18 cellular contexts compared by ENCODE assay signal in genomic region chr5:79727722-79728355, GRCh38. TPM values are rescaled to one million over a fixed set of nuclear protein-coding genes. Genes with fewer than 3 reads are reported as not detected.
DNase-seq lines count a peak whose midpoint lies in the region; ATAC-seq and TF ChIP-seq lines count a peak whose summit lies in the region.
"Had no signal": no experiment of that assay in that cellular context is flagged by ENCODE, and none has a peak within 500 bp of the region (broad histone marks: within the 10 kb centered on the region; RNA-seq: fewer than 3 reads in every experiment).

No MANE protein-coding gene starts in this region.

- H3K27me3 ChIP-seq in mammary epithelial cell (ENCODE audit: insufficient read depth, low read length) = no peaks in the 10 kb centered on the region
- H3K27me3 ChIP-seq: SJCRH30 had no signal

- H3K4me1 Mint-ChIP-seq in MCF 10A (ENCODE audit: insufficient read depth, unreplicated experiment) = no peaks in the 10 kb centered on the region

- H3K9me3 ChIP-seq in mammary epithelial cell (replicated peaks; ENCODE audit: insufficient read depth, low read length) = no peaks in the 10 kb centered on the region
- H3K9me3 ChIP-seq: SJCRH30 had no signal

- H3K4me3 Mint-ChIP-seq in MCF 10A (ENCODE audit: unreplicated experiment) = no peak overlapping the region

- TF ChIP-seq CTCF in mammary epithelial cell (conservative IDR thresholded peaks at IDR 0.05 in 1 of 2, IDR thresholded peaks at IDR 0.05 in 1 of 2; ENCODE audit: extremely low read depth in 1 of 2, insufficient read depth in 1 of 2, low read depth in 1 of 2, low read length in 2 of 2) (no peak), MCF 10A (IDR thresholded peaks at IDR 0.05; ENCODE audit: unreplicated experiment) (no peak), fibroblast of pulmonary artery (IDR thresholded peaks at IDR 0.05; ENCODE audit: low read length, missing control alignments) (no peak)

- no peaks in the 10 kb centered on the region for H4K20me1 ChIP-seq in mammary epithelial cell (ENCODE audit: insufficient read depth, low read length)

- DNase-seq in mammary epithelial cell (peak; percentile 65), MCF 10A (ENCODE audit: unreplicated experiment) (no peak), fibroblast of pulmonary artery (ENCODE audit: low read depth) (peak; percentile 13), left ventricle myocardium superior (peak; percentile 69), T-helper 1 cell (no peak), NCI-H226 (no peak)
- DNase-seq: 8988T, NCI-H1092, NCI-H1694, NCI-H2107, NCI-H446, NCI-H82, SJCRH30 had no signal

- H3K36me3 ChIP-seq in mammary epithelial cell (ENCODE audit: insufficient read depth, low read length) = no peaks in the 10 kb centered on the region
- H3K36me3 ChIP-seq: SJCRH30 had no signal

- no TSS peak for BruUV-seq in mammary epithelial cell (replicated peaks; lab: Mats Ljungman, UMichigan)
- no TSS peak for BruUV-seq in MCF 10A (replicated peaks; lab: Mats Ljungman, UMichigan)

- peak overlapping the region; percentile 37 for H3K27ac ChIP-seq in mammary epithelial cell (ENCODE audit: insufficient read depth, low read depth, low read length)
- H3K27ac ChIP-seq: C4-2B, HL-60, SJCRH30 had no signal

- no peak overlapping the region for H3K9ac ChIP-seq in mammary epithelial cell (ENCODE audit: insufficient read depth, low read length)

- H3K4me2 ChIP-seq in mammary epithelial cell (ENCODE audit: insufficient read depth, low read depth, low read length) = peak overlapping the region; percentile 29

- dilution Hi-C loops in mammary epithelial cell (cut with HindIII; ENCODE audit: low sequenced_read_pairs) = no loop called here

- H3K79me2 ChIP-seq in mammary epithelial cell (ENCODE audit: insufficient read depth, low read length) = no peaks in the 10 kb centered on the region

- H3K36me3 Mint-ChIP-seq in MCF 10A (ENCODE audit: insufficient read depth, unreplicated experiment) = no peaks in the 10 kb centered on the region

- WGBS in mammary epithelial cell (ENCODE audit: low coverage, missing lambda C conversion rate) = 80% methylated on average over 9 of the region's 9 CpGs

- H3K4me1 ChIP-seq in mammary epithelial cell (ENCODE audit: insufficient read depth, low read length) = peaks cover 9% of the 10 kb centered on the region
- H3K4me1 ChIP-seq: SJCRH30 had no signal

- peak overlapping the region; percentile 11 for H2AFZ ChIP-seq in mammary epithelial cell (ENCODE audit: low read depth, low read length)

- CTCF ChIA-PET in mammary epithelial cell (lab: Charles Lee; ENCODE audit: low non-redundant PET) (interaction anchor here (0.6 kb wide), 1 partner anchor 674 kb away, joined by 4 read pairs; no protein-coding TSS in a partner anchor), MCF 10A (lab: Yijun Ruan, JAX) (interaction anchor here (0.7 kb wide), 1 partner anchor 9 kb away, joined by 3 read pairs; no protein-coding TSS in a partner anchor)

- ATAC-seq in left ventricle myocardium superior (peak; percentile 91), HG03135 (IDR thresholded peaks at IDR 0.05; ENCODE audit: unreplicated experiment) (no peak), HG02588 (IDR thresholded peaks at IDR 0.05; ENCODE audit: unreplicated experiment) (no peak)
- ATAC-seq: GM12878 had no signal

- in situ Hi-C loops in mammary epithelial cell (cut with MboI; ENCODE audit: low sequenced_read_pairs in 2 of 2) = no loop called here

- intact Hi-C loops in mammary epithelial cell (cut with micrococcal nuclease) (no loop called here), MCF 10A (cut with micrococcal nuclease) (no loop called here), left ventricle myocardium superior (cut with micrococcal nuclease) (no loop called here)

- H3K4me3 ChIP-seq in mammary epithelial cell (replicated peaks in 1 of 3; ENCODE audit: insufficient read depth in 1 of 3, low read depth in 2 of 3, low read length in 3 of 3) = no peak overlapping the region
- H3K4me3 ChIP-seq in fibroblast of pulmonary artery (replicated peaks; ENCODE audit: low read depth, low read length) = no peak overlapping the region
- H3K4me3 ChIP-seq: GM12878, SJCRH30 had no signal

- POLR2A ChIA-PET in MCF 10A (lab: Yijun Ruan, JAX) = interaction anchor here (0.9 kb wide), 1 partner anchor 11 kb away, joined by 3 read pairs; no protein-coding TSS in a partner anchor

- no peaks in the 10 kb centered on the region for H3K9me3 Mint-ChIP-seq in MCF 10A (ENCODE audit: unreplicated experiment)

- peaks cover 59% of the 10 kb centered on the region for H3K27me3 Mint-ChIP-seq in MCF 10A (ENCODE audit: insufficient read depth, unreplicated experiment)

- H3K27ac Mint-ChIP-seq in MCF 10A (ENCODE audit: low read depth, unreplicated experiment) = no peak overlapping the region

RNA-seq across cellular contexts. Expression of gene CMYA5, which starts 38.2 kb away (rescaled TPM):
- total RNA-seq in mammary epithelial cell (1 to 10 TPM in 1 of 2 donors, under 1 TPM in 1; 0.61 to 9.2 TPM), MCF 10A (2022) (0.37 and 0.61 TPM in 2 replicates), left ventricle myocardium superior (960 TPM)
- 0.41 TPM for polyA plus RNA-seq in mammary epithelial cell
- not detected for polyA minus RNA-seq in mammary epithelial cell

Comparison
In these comparisons a context has a peak if more than half of its experiments do, and no peak if none do; other contexts are left out.
1. DNase-seq: peak in mammary epithelial cell (single experiment), fibroblast of pulmonary artery (single experiment) and left ventricle myocardium superior (single experiment); none in MCF 10A (single experiment), T-helper 1 cell (0 of 5) and NCI-H226 (single experiment).
2. RNA of gene CMYA5, which starts 38.2 kb away (total RNA-seq): 960 TPM in left ventricle myocardium superior (single experiment); 0.61 to 9.2 TPM in mammary epithelial cell and 0.37 to 0.61 TPM in MCF 10A; every median in the first group is over 10 times any median in the second.